ENCODE assay signal across 9 cellular contexts in genomic region chr3:187828571-187829452, GRCh38.
DNase-seq lines count a peak whose midpoint lies in the region; ATAC-seq and TF ChIP-seq lines count a peak whose summit lies in the region.
"Had no signal": no experiment of that assay in that cellular context is flagged by ENCODE, and none has a peak within 500 bp of the region (broad histone marks: within the 10 kb centered on the region; RNA-seq: fewer than 3 reads in every experiment).

No MANE protein-coding gene starts in this region.

- ATAC-seq in activated T-cell treated with anti-CD3 and anti-CD28 coated beads, Interleukin-2, amount 50 U/mL, for 72 hours (replicated peaks in 1 of 2), result peak; percentile 66 to 68
- peak; percentile 64 for ATAC-seq in HG02623 (IDR thresholded peaks at IDR 0.05; ENCODE audit: unreplicated experiment)
- ATAC-seq: Panc1 had no signal

- no peak overlapping the region for H3K27ac Mint-ChIP-seq in activated T-cell treated with anti-CD3 and anti-CD28 coated beads, Interleukin-2, amount 50 U/mL, for 72 hours
- no peak overlapping the region for H3K27ac Mint-ChIP-seq in glutamatergic neuron (ENCODE audit: unreplicated experiment)
- H3K27ac Mint-ChIP-seq in activated T-helper 2 cell treated with anti-CD3 and anti-CD28 coated beads, Interferon-gamma antibody, Interleukin-2, Interleukin-4, amounts not matched to agents 10 μg/mL and 5 μg/mL and 100 μg/mL, durations not matched to agents 14 hours and 24 hours and 36 hours, result no peak overlapping the region

- 40% methylated on average over 7 of the region's 7 CpGs for WGBS in thymus
- 67 to 93% methylated on average over 6 of the region's 7 CpGs for whole genome bisulfite sequencing in esophagus squamous epithelium, 2 donors

- no peaks in the 10 kb centered on the region for H3K36me3 ChIP-seq in thymus (ENCODE audit: control insufficient read depth, insufficient read depth)
- no peaks in the 10 kb centered on the region for H3K36me3 ChIP-seq in esophagus squamous epithelium

- no peak for TF ChIP-seq CTCF in esophagus squamous epithelium (IDR thresholded peaks at IDR 0.05)
- no peak for TF ChIP-seq CTCF in glutamatergic neuron (IDR thresholded peaks at IDR 0.05; ENCODE audit: partially characterized antibody, unreplicated experiment)

- H3K9me3 Mint-ChIP-seq in activated T-cell treated with anti-CD3 and anti-CD28 coated beads, Interleukin-2, amount 50 U/mL, for 72 hours, result peaks cover 0 to 4% of the 10 kb centered on the region in 2 donors
- no peaks in the 10 kb centered on the region for H3K9me3 Mint-ChIP-seq in glutamatergic neuron (ENCODE audit: unreplicated experiment)
- no peaks in the 10 kb centered on the region for H3K9me3 Mint-ChIP-seq in activated T-helper 2 cell treated with anti-CD3 and anti-CD28 coated beads, Interferon-gamma antibody, Interleukin-2, Interleukin-4, amounts not matched to agents 10 μg/mL and 5 μg/mL and 100 μg/mL, durations not matched to agents 14 hours and 24 hours and 36 hours

- peak overlapping the region; percentile 81 for H3K27ac ChIP-seq in thymus (ENCODE audit: low read depth)
- no peak overlapping the region for H3K27ac ChIP-seq in esophagus squamous epithelium

- no peak for TF ChIP-seq POLR2A in esophagus squamous epithelium (IDR thresholded peaks at IDR 0.05)

- peak in 1 of 2 donors; percentile 16 for DNase-seq in activated T-cell treated with anti-CD3 and anti-CD28 coated beads, Interleukin-2, amount 50 U/mL, for 72 hours
- DNase-seq in activated T-cell treated with anti-CD3 and anti-CD28 coated beads for 4 hours (no peak), NCI-H1436 treated with DMSO at 0.1 percent for 48 hours (lab: John Stamatoyannopoulos, UW) (peak; percentile 46), esophagus squamous epithelium (lab: John Stamatoyannopoulos, UW) (no peak), glutamatergic neuron (no peak)
- DNase-seq in activated T-helper 2 cell treated with anti-CD3 and anti-CD28 coated beads, Interferon-gamma antibody, Interleukin-2, Interleukin-4, amounts not matched to agents 10 μg/mL and 5 μg/mL and 100 μg/mL, durations not matched to agents 14 hours and 24 hours and 36 hours (ENCODE audit: low spot score), result no peak

- H3K9me3 ChIP-seq in thymus (ENCODE audit: control insufficient read depth) (no peaks in the 10 kb centered on the region), esophagus squamous epithelium (no peaks in the 10 kb centered on the region)

- intact Hi-C loops in esophagus squamous epithelium (cut with DNase I), result no loop called here
- intact Hi-C loops in activated T-helper 2 cell treated with anti-CD3 and anti-CD28 coated beads, Interferon-gamma antibody, Interleukin-2, Interleukin-4, amounts not matched to agents 10 μg/mL and 5 μg/mL and 100 μg/mL, durations not matched to agents 14 hours and 24 hours and 36 hours (cut with micrococcal nuclease), result no loop called here

- no peaks in the 10 kb centered on the region for H3K27me3 ChIP-seq in thymus (ENCODE audit: control insufficient read depth, insufficient read depth)
- H3K27me3 ChIP-seq in esophagus squamous epithelium, result no peaks in the 10 kb centered on the region

- peak overlapping the region in 1 of 2 donors; percentile 29 for H3K4me3 Mint-ChIP-seq in activated T-cell treated with anti-CD3 and anti-CD28 coated beads, Interleukin-2, amount 50 U/mL, for 72 hours
- H3K4me3 Mint-ChIP-seq in glutamatergic neuron (ENCODE audit: unreplicated experiment), result no peak overlapping the region
- no peak overlapping the region for H3K4me3 Mint-ChIP-seq in activated T-helper 2 cell treated with anti-CD3 and anti-CD28 coated beads, Interferon-gamma antibody, Interleukin-2, Interleukin-4, amounts not matched to agents 10 μg/mL and 5 μg/mL and 100 μg/mL, durations not matched to agents 14 hours and 24 hours and 36 hours (ENCODE audit: low read depth)

- no peak overlapping the region for H3K4me3 ChIP-seq in thymus (ENCODE audit: low read length)
- H3K4me3 ChIP-seq in esophagus squamous epithelium, result no peak overlapping the region

- peaks cover 0 to 2% of the 10 kb centered on the region in 2 donors for H3K36me3 Mint-ChIP-seq in activated T-cell treated with anti-CD3 and anti-CD28 coated beads, Interleukin-2, amount 50 U/mL, for 72 hours (ENCODE audit: insufficient read depth in 2 of 2)
- no peaks in the 10 kb centered on the region for H3K36me3 Mint-ChIP-seq in glutamatergic neuron (ENCODE audit: unreplicated experiment)
- H3K36me3 Mint-ChIP-seq in activated T-helper 2 cell treated with anti-CD3 and anti-CD28 coated beads, Interferon-gamma antibody, Interleukin-2, Interleukin-4, amounts not matched to agents 10 μg/mL and 5 μg/mL and 100 μg/mL, durations not matched to agents 14 hours and 24 hours and 36 hours (ENCODE audit: low read depth), result peaks cover 3% of the 10 kb centered on the region

- peaks cover 50% of the 10 kb centered on the region for H3K4me1 Mint-ChIP-seq in activated T-cell treated with anti-CD3 and anti-CD28 coated beads, Interleukin-2, amount 50 U/mL, for 72 hours (ENCODE audit: low read depth)
- H3K4me1 Mint-ChIP-seq in glutamatergic neuron (ENCODE audit: low read depth, unreplicated experiment), result no peaks in the 10 kb centered on the region
- H3K4me1 Mint-ChIP-seq in activated T-helper 2 cell treated with anti-CD3 and anti-CD28 coated beads, Interferon-gamma antibody, Interleukin-2, Interleukin-4, amounts not matched to agents 10 μg/mL and 5 μg/mL and 100 μg/mL, durations not matched to agents 14 hours and 24 hours and 36 hours (ENCODE audit: low read depth), result peaks cover 30% of the 10 kb centered on the region

- H3K4me1 ChIP-seq in thymus (ENCODE audit: control insufficient read depth, insufficient read depth, low read length), result peaks cover 13% of the 10 kb centered on the region
- peaks cover 0 to 15% (median 0%) of the 10 kb centered on the region in 3 donors for H3K4me1 ChIP-seq in esophagus squamous epithelium

- H3K27me3 Mint-ChIP-seq in activated T-cell treated with anti-CD3 and anti-CD28 coated beads, Interleukin-2, amount 50 U/mL, for 72 hours (ENCODE audit: low read depth), result no peaks in the 10 kb centered on the region
- H3K27me3 Mint-ChIP-seq in glutamatergic neuron (ENCODE audit: unreplicated experiment), result no peaks in the 10 kb centered on the region
- no peaks in the 10 kb centered on the region for H3K27me3 Mint-ChIP-seq in activated T-helper 2 cell treated with anti-CD3 and anti-CD28 coated beads, Interferon-gamma antibody, Interleukin-2, Interleukin-4, amounts not matched to agents 10 μg/mL and 5 μg/mL and 100 μg/mL, durations not matched to agents 14 hours and 24 hours and 36 hours (ENCODE audit: low read depth)
